In the genomic region with DNA sequence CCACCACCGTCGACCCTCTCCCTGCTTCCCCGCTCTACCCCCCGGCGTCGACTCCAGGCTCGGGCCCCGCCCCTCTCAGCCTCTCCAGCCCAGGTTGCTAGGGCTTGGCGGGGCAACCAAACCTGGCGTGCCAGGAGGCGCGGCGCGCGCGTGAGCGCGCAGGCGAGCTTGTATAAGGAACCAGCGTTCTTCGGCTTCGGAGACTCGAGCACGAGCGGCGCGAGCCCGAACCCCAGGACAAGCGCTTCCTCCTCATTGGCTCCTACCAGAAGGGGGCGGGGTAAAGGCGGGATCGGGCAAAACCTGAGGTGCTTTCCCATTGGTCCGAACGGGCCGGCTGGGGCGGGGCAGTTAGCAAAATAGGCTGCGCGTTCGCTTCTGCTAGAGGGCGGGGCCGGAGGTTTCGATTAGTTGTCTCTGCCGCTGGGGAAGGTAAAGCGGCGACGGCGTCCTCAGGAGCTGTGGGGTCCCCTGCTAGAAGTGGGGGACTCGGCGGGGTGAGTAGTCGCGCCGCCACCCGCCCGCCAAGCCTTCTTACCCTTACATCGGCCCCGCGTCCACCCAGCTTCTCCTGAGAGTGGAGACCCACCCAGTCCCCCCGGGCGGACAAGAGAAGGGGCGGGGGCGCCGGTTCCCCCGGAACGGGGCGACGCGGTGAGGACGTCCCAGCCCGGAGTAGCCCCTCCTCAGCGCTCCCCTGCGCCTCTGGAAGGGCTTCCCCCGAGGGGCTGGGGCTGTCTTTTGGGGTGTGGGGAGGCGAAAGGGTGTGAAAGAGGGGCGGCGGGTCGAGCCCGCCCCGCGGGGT, we compare ENCODE assay signal across 8 cellular contexts. TPM values are rescaled to one million over a fixed set of nuclear protein-coding genes. Genes with fewer than 3 reads are reported as not detected.
DNase-seq lines count a peak whose midpoint lies in the region; ATAC-seq and TF ChIP-seq lines count a peak whose summit lies in the region.

Gene CDKL5 (plus strand): TSS at position 410 of the 805 bp plus-strand sequence. CDS start 81,489 bp downstream, outside the sequence.

- no peaks in the 10 kb centered on the region for H3K9me3 ChIP-seq in mononuclear cell (ENCODE audit: low read depth, low read length)

- H3K4me1 ChIP-seq in mononuclear cell (ENCODE audit: insufficient read depth, low read length): no peaks in the 10 kb centered on the region

- H3K4me3 ChIP-seq in epithelial cell of proximal tubule (ENCODE audit: low read depth, low read length) (peak within 1 kb of the TSS; percentile 74), mononuclear cell (ENCODE audit: low read length) (peak within 1 kb of the TSS; percentile 59)

- no peak for TF ChIP-seq RAD21 in Ishikawa (IDR thresholded peaks at IDR 0.05; ENCODE audit: low read depth)

- peak; percentile 94 for DNase-seq in DMS114 treated with DMSO at 0.1 percent for 48 hours (lab: John Stamatoyannopoulos, UW; ENCODE audit: unreplicated experiment)
- peak; percentile 73 for DNase-seq in OCI-M2 (lab: John Stamatoyannopoulos, UW; ENCODE audit: unreplicated experiment)
- DNase-seq in activated T-cell treated with anti-CD3 and anti-CD28 coated beads, Interleukin-2, amount 50 U/mL, for 1 hour: peak; percentile 92
- DNase-seq in epithelial cell of proximal tubule (ENCODE audit: low read depth): peak; percentile 63
- DNase-seq in stimulated activated CD8-positive, alpha-beta memory T cell treated with anti-CD3 and anti-CD28 coated beads, Interleukin-2, amount 100 ng/mL, for 1 hour (ENCODE audit: low read depth in 2 of 2): peak; percentile 85 to 93

- TF ChIP-seq CTCF in epithelial cell of proximal tubule (conservative IDR thresholded peaks at IDR 0.05; ENCODE audit: low read depth, low read length): no peak

- ATAC-seq in GM21717 (IDR thresholded peaks at IDR 0.05; ENCODE audit: unreplicated experiment): peak; percentile 89

- H3K27me3 ChIP-seq in mononuclear cell (ENCODE audit: insufficient read depth, low read length): no peaks in the 10 kb centered on the region

- no peak for TF ChIP-seq EP300 in Ishikawa (IDR thresholded peaks at IDR 0.05; ENCODE audit: borderline replicate concordance)

TF ChIP-seq in Ishikawa, 13 proteins besides CTCF, POLR2A, EP300 and RAD21:
- TF ChIP-seq TAF1 (IDR thresholded peaks at IDR 0.05; ENCODE audit: low read depth) (peak; percentile 35; the same call in 1 of the 2 replicates), ZBTB7A (IDR thresholded peaks at IDR 0.05; ENCODE audit: low read depth) (no peak), TEAD4 (IDR thresholded peaks at IDR 0.05) (0 out of 2 replicates have a peak, but pooled peaks have one; percentile 6)

RNA-seq across cellular contexts. Expression of gene CDKL5, which starts in this region (rescaled TPM):
- total RNA-seq in epithelial cell of proximal tubule: 2.1 and 5.0 TPM in 2 replicates
- total RNA-seq in mononuclear cell: 1.6 TPM

Comparison
In these comparisons a context has a peak if more than half of its experiments do, and no peak if none do; other contexts are left out.
1. Peak in every context shown above with its lines: DNase-seq, ATAC-seq and H3K4me3 ChIP-seq.